Comparison of ENCODE assay signal across 21 cellular contexts in the genomic region with DNA sequence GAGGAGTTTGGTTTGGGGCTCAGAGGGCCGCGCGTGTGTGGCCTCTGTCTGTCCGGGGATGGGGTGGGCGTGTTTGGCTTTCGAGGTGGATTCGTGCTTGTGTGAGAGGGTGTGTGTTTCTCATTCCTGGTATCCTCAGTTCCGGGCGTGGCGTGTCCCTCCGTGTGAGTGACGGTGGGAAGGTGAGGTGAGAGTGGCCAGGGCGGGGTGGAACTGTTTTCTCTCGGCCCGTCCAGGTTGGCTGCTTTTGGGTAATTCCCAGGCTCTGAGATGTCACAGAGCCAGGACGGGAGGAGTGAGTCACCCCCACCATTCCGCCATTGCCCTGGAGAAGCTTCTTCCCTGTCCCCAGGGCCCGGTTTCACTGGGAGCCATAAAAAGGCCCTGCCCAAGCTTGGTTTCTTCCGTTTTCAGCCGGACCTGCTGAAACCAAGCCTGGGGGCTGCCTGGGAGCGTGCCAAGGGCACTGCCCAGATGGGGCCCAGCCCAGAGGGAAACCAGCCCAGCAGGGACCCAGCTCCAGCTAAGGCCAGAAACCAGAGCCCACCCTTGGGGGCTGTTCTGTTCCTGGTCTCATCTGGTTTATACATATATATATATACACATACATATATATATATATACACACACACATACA. TPM values are rescaled to one million over a fixed set of nuclear protein-coding genes. Genes with fewer than 3 reads are reported as not detected.
DNase-seq lines count a peak whose midpoint lies in the region; ATAC-seq and TF ChIP-seq lines count a peak whose summit lies in the region.
"Had no signal": no experiment of that assay in that cellular context is flagged by ENCODE, and none has a peak within 500 bp of the region (broad histone marks: within the 10 kb centered on the region; RNA-seq: fewer than 3 reads in every experiment).

No MANE protein-coding gene starts in this region.

- H3K9me3 ChIP-seq in mammary epithelial cell (replicated peaks; ENCODE audit: insufficient read depth, low read length) (no peaks in the 10 kb centered on the region), lung (ENCODE audit: control insufficient read depth in 2 of 2, insufficient read depth in 1 of 2, low read length in 1 of 2) (no peaks in the 10 kb centered on the region)
- H3K9me3 ChIP-seq: HAP-1 had no signal

- no peak overlapping the region for H3K4ac ChIP-seq in mesendoderm (ENCODE audit: low read depth, low read length)

- no peak overlapping the region for H4K8ac ChIP-seq in mesendoderm (ENCODE audit: low read depth, low read length)

- no peak overlapping the region for H3K27ac ChIP-seq in mammary epithelial cell (ENCODE audit: insufficient read depth, low read depth, low read length)
- no peak overlapping the region for H3K27ac ChIP-seq in lung (ENCODE audit: low read depth in 1 of 2, low read length in 1 of 2)
- peak overlapping the region; percentile 28 for H3K27ac ChIP-seq in urinary bladder (ENCODE audit: low read depth)
- H3K27ac ChIP-seq in mesendoderm (ENCODE audit: low read depth, low read length) = no peak overlapping the region

- peak; percentile 42 for ATAC-seq in lung (ENCODE audit: insufficient read depth, low FRiP score)
- ATAC-seq in GM19463 (IDR thresholded peaks at IDR 0.05; ENCODE audit: unreplicated experiment) = no peak
- ATAC-seq in HG02885 (IDR thresholded peaks at IDR 0.05; ENCODE audit: poor library complexity, unreplicated experiment) = no peak
- ATAC-seq: CD8-positive, alpha-beta T cell; left lobe of liver had no signal

- H2BK120ac ChIP-seq in mesendoderm (ENCODE audit: low read depth, low read length) = no peak overlapping the region

- in situ Hi-C loops in mammary epithelial cell (cut with MboI; ENCODE audit: low sequenced_read_pairs in 2 of 2) = loop anchor here (5.0 to 10.0 kb wide), 2 partner anchors 45 to 48 kb away; no protein-coding TSS in a partner anchor

- intact Hi-C loops in mammary epithelial cell (cut with micrococcal nuclease) = no loop called here

- H4K5ac ChIP-seq in mesendoderm (ENCODE audit: low read length) = no peak overlapping the region

- no peaks in the 10 kb centered on the region for H3K27me3 ChIP-seq in mammary epithelial cell (ENCODE audit: insufficient read depth, low read length)
- no peaks in the 10 kb centered on the region for H3K27me3 ChIP-seq in lung (ENCODE audit: control insufficient read depth, insufficient read depth)
- no peaks in the 10 kb centered on the region for H3K27me3 ChIP-seq in mesendoderm (ENCODE audit: insufficient read depth, low read length, poor library complexity)

- H4K20me1 ChIP-seq in mammary epithelial cell (ENCODE audit: insufficient read depth, low read length) = no peaks in the 10 kb centered on the region

- no peaks in the 10 kb centered on the region for H3K79me1 ChIP-seq in mesendoderm (ENCODE audit: low read length)

- H3K79me2 ChIP-seq in mammary epithelial cell (ENCODE audit: insufficient read depth, low read length) (no peaks in the 10 kb centered on the region), mesendoderm (ENCODE audit: control insufficient read depth, insufficient read depth, low read length) (no peaks in the 10 kb centered on the region)

- no peak overlapping the region for H2AK5ac ChIP-seq in mesendoderm (ENCODE audit: low read length)

- BruUV-seq in mammary epithelial cell (replicated peaks; lab: Mats Ljungman, UMichigan) = no TSS peak

- CTCF ChIA-PET in mammary epithelial cell (lab: Charles Lee; ENCODE audit: low non-redundant PET) = no interaction called here

- H3K4me2 ChIP-seq in mammary epithelial cell (ENCODE audit: insufficient read depth, low read depth, low read length) = no peak overlapping the region
- H3K4me2 ChIP-seq in mesendoderm (ENCODE audit: low read length) = no peak overlapping the region

- no peak overlapping the region for H3K56ac ChIP-seq in mesendoderm (ENCODE audit: low read length)

- H3K4me1 ChIP-seq in mammary epithelial cell (ENCODE audit: insufficient read depth, low read length) (peaks cover 2% of the 10 kb centered on the region), lung (ENCODE audit: control insufficient read depth in 2 of 2, insufficient read depth in 2 of 2, low read length in 2 of 2) (peaks cover 0 to 2% of the 10 kb centered on the region in 2 donors), urinary bladder (ENCODE audit: insufficient read depth) (no peaks in the 10 kb centered on the region), mesendoderm (ENCODE audit: control insufficient read depth, low read depth, low read length) (no peaks in the 10 kb centered on the region)
- H3K4me1 ChIP-seq: HAP-1 had no signal

- no peak overlapping the region for H2BK5ac ChIP-seq in mesendoderm (ENCODE audit: low read length)

- H3K18ac ChIP-seq in mesendoderm (ENCODE audit: low read length) = no peak overlapping the region

- H2AFZ ChIP-seq in mammary epithelial cell (ENCODE audit: low read depth, low read length) = peak overlapping the region; percentile 72

- TF ChIP-seq CTCF in mammary epithelial cell (conservative IDR thresholded peaks at IDR 0.05 in 1 of 2, IDR thresholded peaks at IDR 0.05 in 1 of 2; ENCODE audit: extremely low read depth in 1 of 2, insufficient read depth in 1 of 2, low read depth in 1 of 2, low read length in 2 of 2) = no peak
- no peak for TF ChIP-seq CTCF in lung (IDR thresholded peaks at IDR 0.05; ENCODE audit: control extremely low read depth, extremely low read depth)

- WGBS in mammary epithelial cell (ENCODE audit: low coverage, missing lambda C conversion rate) = 77% methylated on average over 18 of the region's 21 CpGs
- 84 to 90% methylated on average over 21 of the region's 21 CpGs for WGBS in lung, 2 donors
- 75% methylated on average over 21 of the region's 21 CpGs for WGBS in urinary bladder
- no CpG with 5 or more reads among the region's 21 CpGs for WGBS in mesendoderm (ENCODE audit: extremely low coverage, insufficient coverage, low lambda C conversion rate)

- H3K9ac ChIP-seq in mammary epithelial cell (ENCODE audit: insufficient read depth, low read length) (no peak overlapping the region), mesendoderm (ENCODE audit: low read length) (no peak overlapping the region)

- DNase-seq in activated effector memory CD4-positive, alpha-beta T cell treated with anti-CD3 and anti-CD28 coated beads, Interleukin-2, amount 50 U/mL, for 16 hours = peak; percentile 55
- DNase-seq in activated effector memory CD4-positive, alpha-beta T cell treated with Interleukin-2 at 50 U/mL for 16 hours = no peak
- DNase-seq in mammary epithelial cell (no peak), lung (ENCODE audit: low spot score) (no peak), mesendoderm (no peak)
- DNase-seq: 8988T; activated CD4-positive, alpha-beta T cell treated with anti-CD3 and anti-CD28 coated beads, Interleukin-2, amount 50 U/mL, for 48 hours; CD8-positive, alpha-beta T cell; glutamatergic neuron; NCI-H1092 treated with DMSO at 0.1 percent for 48 hours; NCI-H446 treated with DMSO at 0.1 percent for 48 hours; T-helper 9 cell had no signal

- H3K36me3 ChIP-seq in mammary epithelial cell (ENCODE audit: insufficient read depth, low read length) = no peaks in the 10 kb centered on the region
- H3K36me3 ChIP-seq in lung (ENCODE audit: control insufficient read depth in 2 of 2, insufficient read depth in 2 of 2, low read length in 2 of 2) = no peaks in the 10 kb centered on the region
- no peaks in the 10 kb centered on the region for H3K36me3 ChIP-seq in urinary bladder (ENCODE audit: insufficient read depth)
- no peaks in the 10 kb centered on the region for H3K36me3 ChIP-seq in mesendoderm (ENCODE audit: control insufficient read depth, insufficient read depth, low read length)
- H3K36me3 ChIP-seq: HAP-1 had no signal

- no peak overlapping the region for H3K23ac ChIP-seq in mesendoderm (ENCODE audit: low read length)

- dilution Hi-C loops in mammary epithelial cell (cut with HindIII; ENCODE audit: low sequenced_read_pairs) = loop anchor here (5.0 kb wide), 1 partner anchor 57 kb away; no protein-coding TSS in a partner anchor

- H3K4me3 ChIP-seq in mammary epithelial cell (replicated peaks in 1 of 3; ENCODE audit: insufficient read depth in 1 of 3, low read depth in 2 of 3, low read length in 3 of 3) = no peak overlapping the region
- no peak overlapping the region for H3K4me3 ChIP-seq in lung
- no peak overlapping the region for H3K4me3 ChIP-seq in urinary bladder (ENCODE audit: low read depth, low read length)
- no peak overlapping the region for H3K4me3 ChIP-seq in mesendoderm (ENCODE audit: low read length)
- H3K4me3 ChIP-seq: HAP-1 had no signal

- no peak overlapping the region for H2BK15ac ChIP-seq in mesendoderm (replicated peaks; ENCODE audit: low read depth)

RNA-seq across cellular contexts. Expression of gene CLDN4, which starts 21.2 kb away (rescaled TPM):
- total RNA-seq in mammary epithelial cell (10 to 100 TPM in 1 of 2 donors, 1 to 10 TPM in 1; 6.2 to 11.7 TPM), lung (100 to 1,000 TPM; 150 to 169 TPM), urinary bladder (51.4 TPM)
- polyA plus RNA-seq in mammary epithelial cell (18.7 TPM), lung (100 to 1,000 TPM in 1 of 2 donors, 10 to 100 TPM in 1; 99.8 to 154 TPM), urinary bladder (127 TPM)
- 6.8 TPM for polyA minus RNA-seq in mammary epithelial cell
- 12.6 TPM for polyA plus RNA-seq in mesendoderm (2013, experiment 1 of 2)
- 12.9 TPM for polyA plus RNA-seq in mesendoderm (2013, experiment 2 of 2)
- total RNA-seq: activated T-helper 2 cell treated with anti-CD3 and anti-CD28 coated beads, Interferon-gamma antibody, Interleukin-2, Interleukin-4, amounts not matched to agents 10 μg/mL and 5 μg/mL and 100 μg/mL, durations not matched to agents 14 hours and 24 hours and 36 hours; CD8-positive, alpha-beta T cell; skeletal muscle tissue had no signal

RNA-seq across cellular contexts. Expression of gene METTL27, which starts 32.7 kb away (rescaled TPM):
- total RNA-seq in mammary epithelial cell = 1 to 10 TPM; 8.5 to 9.1 TPM
- polyA plus RNA-seq in mammary epithelial cell = 11.0 TPM
- 3.6 TPM for polyA minus RNA-seq in mammary epithelial cell
- 10 to 100 TPM in 1 of 2 donors, 1 to 10 TPM in 1; 6.3 to 22.1 TPM for total RNA-seq in lung
- 1 to 10 TPM; 2.3 to 3.9 TPM for polyA plus RNA-seq in lung
- 2.9 TPM for total RNA-seq in urinary bladder
- polyA plus RNA-seq in urinary bladder = 1.0 TPM
- polyA plus RNA-seq in mesendoderm (2013, experiment 1 of 2) = 1.6 TPM
- 1.5 TPM for polyA plus RNA-seq in mesendoderm (2013, experiment 2 of 2)
- total RNA-seq: CD8-positive, alpha-beta T cell had no signal

RNA-seq across cellular contexts. Expression of gene CLDN3, which starts 39.5 kb away (rescaled TPM):
- total RNA-seq in mammary epithelial cell (under 1 TPM in 1 of 2 donors, not detected in 1; 0.83 TPM), lung (10 to 100 TPM; 43.4 to 43.8 TPM), urinary bladder (0.21 TPM)
- polyA plus RNA-seq in mammary epithelial cell (not detected), lung (10 to 100 TPM; 42.9 to 54.7 TPM), urinary bladder (1.6 TPM)
- not detected for polyA minus RNA-seq in mammary epithelial cell
- polyA plus RNA-seq in mesendoderm (2013, experiment 1 of 2) = 1.6 TPM
- 1.7 TPM for polyA plus RNA-seq in mesendoderm (2013, experiment 2 of 2)
- total RNA-seq: activated T-helper 2 cell treated with anti-CD3 and anti-CD28 coated beads, Interferon-gamma antibody, Interleukin-2, Interleukin-4, amounts not matched to agents 10 μg/mL and 5 μg/mL and 100 μg/mL, durations not matched to agents 14 hours and 24 hours and 36 hours; CD8-positive, alpha-beta T cell; HT1080 had no signal

RNA-seq across cellular contexts. Expression of gene TMEM270, which starts 51.4 kb away (rescaled TPM):
- not detected for total RNA-seq in mammary epithelial cell
- polyA plus RNA-seq in mammary epithelial cell = not detected
- polyA minus RNA-seq in mammary epithelial cell = not detected
- 1 to 10 TPM in 1 of 2 donors, not detected in 1; 1.1 TPM for total RNA-seq in lung
- polyA plus RNA-seq in lung = under 1 TPM; 0.19 to 0.20 TPM
- not detected for total RNA-seq in urinary bladder
- 0.09 TPM for polyA plus RNA-seq in urinary bladder
- polyA plus RNA-seq in mesendoderm (2013, experiment 1 of 2) = not detected
- polyA plus RNA-seq in mesendoderm (2013, experiment 2 of 2) = not detected
- total RNA-seq: activated T-helper 2 cell treated with anti-CD3 and anti-CD28 coated beads, Interferon-gamma antibody, Interleukin-2, Interleukin-4, amounts not matched to agents 10 μg/mL and 5 μg/mL and 100 μg/mL, durations not matched to agents 14 hours and 24 hours and 36 hours; CD8-positive, alpha-beta T cell; left lobe of liver; neural crest cell; skeletal muscle tissue had no signal

Comparison
In these comparisons a context has a peak if more than half of its experiments do, and no peak if none do; other contexts are left out.
1. RNA of gene CLDN3, which starts 39.5 kb away (total RNA-seq): 43.4 to 43.8 TPM in lung; 0.83 TPM in mammary epithelial cell and 0.21 TPM in urinary bladder (single experiment); every median in the first group is over 10 times any median in the second.